Comparison of ENCODE assay signal across 16 cellular contexts in genomic region chr13:100815476-100816046, GRCh38.
"Had no signal": no experiment of that assay in that cellular context is flagged by ENCODE, and none has a peak within 500 bp of the region (broad histone marks: within the 10 kb centered on the region; RNA-seq: fewer than 3 reads in every experiment).

No MANE protein-coding gene starts in this region.

- FAIRE-seq: kidney had no signal

- DNase-seq: activated B cell treated with CpG ODN at 0.5 μM for 24 hours; activated CD4-positive, alpha-beta T cell treated with anti-CD3 and anti-CD28 coated beads, Interleukin-2, amount 10 ng/mL, durations not matched to agents 7 days and 5 days; activated CD8-positive, alpha-beta memory T cell treated with anti-CD3 and anti-CD28 coated beads for 24 hours; activated naive CD4-positive, alpha-beta T cell treated with anti-CD3 and anti-CD28 coated beads for 36 hours; effector memory CD4-positive, alpha-beta T cell; erythroblast; foreskin fibroblast; head of caudate nucleus; kidney; left ventricle myocardium inferior; stimulated activated CD4-positive, alpha-beta T cell treated with anti-CD3 and anti-CD28 coated beads, Interleukin-2, amount 100 ng/mL, for 24 hours; stimulated activated naive CD4-positive, alpha-beta T cell; substantia nigra; T-helper 17 cell had no signal

- H3K4me3 ChIP-seq: left ventricle myocardium inferior had no signal

- H3K36me3 ChIP-seq: left ventricle myocardium inferior had no signal

- H3K4me1 ChIP-seq: left ventricle myocardium inferior had no signal

- H3K27ac ChIP-seq: left ventricle myocardium inferior had no signal

- ATAC-seq: activated T-helper 17 cell treated with anti-CD3 and anti-CD28 coated beads, Interleukin-2, amount 50 U/mL, for 72 hours; sciatic nerve; T-helper 17 cell had no signal
